ENCODE assay signal across 15 cellular contexts in genomic region chr6:29757701-29758293, GRCh38.
"Had no signal": no experiment of that assay in that cellular context is flagged by ENCODE, and none has a peak within 500 bp of the region (broad histone marks: within the 10 kb centered on the region; RNA-seq: fewer than 3 reads in every experiment).

No MANE protein-coding gene starts in this region.

- H3K27me3 ChIP-seq: breast epithelium, pancreas, upper lobe of left lung had no signal

- H3K27me3 Mint-ChIP-seq: activated naive CD8-positive, alpha-beta T cell treated with anti-CD3 and anti-CD28 coated beads, Interleukin-2, amount 10 ng/mL, durations not matched to agents 7 days and 5 days had no signal

- H3K27ac Mint-ChIP-seq: activated naive CD8-positive, alpha-beta T cell treated with anti-CD3 and anti-CD28 coated beads, Interleukin-2, amount 10 ng/mL, durations not matched to agents 7 days and 5 days; activated T-cell treated with anti-CD3 and anti-CD28 coated beads, Interleukin-2, amount 50 U/mL, for 72 hours; T-helper 17 cell had no signal

- H3K9me3 ChIP-seq: breast epithelium, pancreas, suprapubic skin, upper lobe of left lung had no signal

- DNase-seq: activated CD4-positive, alpha-beta T cell treated with anti-CD3 and anti-CD28 coated beads, Interleukin-2, amount 50 U/mL, for 1 hour; activated CD4-positive, CD25-positive, alpha-beta regulatory T cell; activated naive CD8-positive, alpha-beta T cell treated with anti-CD3 and anti-CD28 coated beads, Interleukin-2, amount 10 ng/mL, durations not matched to agents 7 days and 5 days; activated T-cell treated with anti-CD3 and anti-CD28 coated beads, Interleukin-2, amount 50 U/mL, for 72 hours; aorta; foreskin melanocyte; left ventricle myocardium superior; pancreas; stimulated activated CD4-positive, alpha-beta T cell treated with anti-CD3 and anti-CD28 coated beads, Interleukin-4, amount 100 ng/mL, for 1 hour; stimulated activated CD8-positive, alpha-beta memory T cell treated with anti-CD3 and anti-CD28 coated beads, Interleukin-4, amount 100 ng/mL, for 48 hours; stimulated activated naive CD8-positive, alpha-beta T cell treated with anti-CD3 and anti-CD28 coated beads, Interleukin-15, Interleukin-2, amounts not matched to agents 100 U/mL and 50 U/mL, for 24 hours; T-helper 17 cell; upper lobe of left lung had no signal

- H3K4me3 Mint-ChIP-seq: activated naive CD8-positive, alpha-beta T cell treated with anti-CD3 and anti-CD28 coated beads, Interleukin-2, amount 10 ng/mL, durations not matched to agents 7 days and 5 days; activated T-cell treated with anti-CD3 and anti-CD28 coated beads, Interleukin-2, amount 50 U/mL, for 72 hours; T-helper 17 cell had no signal

- H3K27ac ChIP-seq: breast epithelium, pancreas, suprapubic skin, upper lobe of left lung had no signal

- H3K9me3 Mint-ChIP-seq: activated naive CD8-positive, alpha-beta T cell treated with anti-CD3 and anti-CD28 coated beads, Interleukin-2, amount 10 ng/mL, durations not matched to agents 7 days and 5 days; activated T-cell treated with anti-CD3 and anti-CD28 coated beads, Interleukin-2, amount 50 U/mL, for 72 hours had no signal

- ATAC-seq: activated T-cell treated with anti-CD3 and anti-CD28 coated beads, Interleukin-2, amount 50 U/mL, for 72 hours; left ventricle myocardium superior; pancreas; stimulated activated naive CD8-positive, alpha-beta T cell treated with anti-CD3 and anti-CD28 coated beads, Interleukin-15, Interleukin-2, amounts not matched to agents 100 U/mL and 50 U/mL, for 24 hours; T-helper 17 cell had no signal

- H3K4me3 ChIP-seq: breast epithelium, pancreas, suprapubic skin, upper lobe of left lung had no signal

- H3K36me3 ChIP-seq: breast epithelium, pancreas, suprapubic skin, upper lobe of left lung had no signal
